1 cellular context compared by ENCODE assay signal in genomic region chr22:41320416-41321240, GRCh38.
TF ChIP-seq lines count a peak whose summit lies in the region.

No MANE protein-coding gene starts in this region.

TF ChIP-seq in GM23338, 12 proteins besides CTCF, POLR2A, EP300 and RAD21 (continued from another document):
- TF ChIP-seq ZNF462 (CRISPR knock-in tag; IDR thresholded peaks at IDR 0.05) = no peak
- TF ChIP-seq EZH2phosphoT487 (IDR thresholded peaks at IDR 0.05; ENCODE audit: unreplicated experiment) = no peak
